ENCODE assay signal across 11 cellular contexts in the genomic region with DNA sequence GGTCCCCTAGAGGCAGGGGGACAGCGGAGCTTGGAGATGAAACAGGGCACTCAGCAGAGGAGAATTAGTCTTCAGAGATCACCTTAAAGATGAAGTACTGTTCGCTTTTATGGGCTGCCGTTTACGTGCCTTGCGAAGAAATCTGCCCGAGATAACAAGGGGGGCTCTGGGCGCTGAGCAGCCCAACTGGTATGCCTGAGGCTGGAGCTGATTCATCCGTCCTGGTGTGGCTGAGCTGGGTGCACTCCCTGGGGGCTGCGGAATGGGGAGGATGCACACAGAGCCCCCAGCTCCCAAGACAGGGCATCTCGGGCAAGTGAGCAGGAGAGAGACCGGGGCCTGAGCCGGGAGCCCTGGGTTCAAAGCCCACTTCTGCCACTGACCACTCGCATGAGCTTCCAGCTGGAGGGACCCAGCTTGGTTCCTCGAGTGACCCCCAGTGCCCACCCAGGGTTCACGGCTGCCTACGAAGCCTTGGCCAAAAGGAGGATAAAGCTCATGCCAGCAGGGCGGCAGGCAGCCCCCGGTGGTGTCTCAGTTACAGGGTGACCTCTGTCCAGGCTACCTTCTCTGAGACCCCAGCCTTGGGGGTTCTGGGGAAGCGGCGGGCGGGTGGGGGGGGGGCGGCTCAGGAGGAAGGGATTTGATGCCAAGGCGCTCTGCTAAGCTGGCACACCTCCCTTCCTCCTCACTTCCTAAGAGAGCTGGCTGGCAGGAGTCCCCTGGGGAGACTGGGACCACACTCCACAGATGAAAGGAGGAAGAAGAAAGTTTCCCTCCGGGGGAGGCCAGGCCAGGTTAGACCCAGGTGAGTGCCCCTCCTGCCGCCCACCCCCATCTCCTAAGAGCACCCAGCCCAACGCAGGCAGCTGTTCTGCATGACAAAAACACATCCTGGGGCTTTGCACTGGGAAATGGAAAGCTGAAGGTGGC. TPM values are rescaled to one million over a fixed set of nuclear protein-coding genes. Genes with fewer than 3 reads are reported as not detected.
DNase-seq lines count a peak whose midpoint lies in the region; ATAC-seq, FAIRE-seq and TF ChIP-seq lines count a peak whose summit lies in the region.
"Had no signal": no experiment of that assay in that cellular context is flagged by ENCODE, and none has a peak within 500 bp of the region (broad histone marks: within the 10 kb centered on the region; RNA-seq: fewer than 3 reads in every experiment).

No MANE protein-coding gene starts in this region.

- peak overlapping the region; percentile 16 for H3K27ac ChIP-seq in astrocyte (ENCODE audit: low read depth, low read length)
- peak overlapping the region; percentile 79 for H3K27ac ChIP-seq in left ventricle myocardium inferior (replicated peaks)
- peak overlapping the region in 2 of 4 donors; percentile 27 to 48 for H3K27ac ChIP-seq in upper lobe of left lung
- H3K27ac ChIP-seq: neutrophil had no signal

- CTCF ChIA-PET in activated CD8-positive, alpha-beta T cell treated with anti-CD3 and anti-CD28 coated beads for 36 hours (lab: Charles Lee), result interaction anchor here (1.4 kb wide), 1 partner anchor 64 kb away, joined by 4 read pairs; no protein-coding TSS in a partner anchor

- ATAC-seq in upper lobe of left lung (ENCODE audit: low FRiP score in 2 of 2), result no peak
- no peak for ATAC-seq in activated CD8-positive, alpha-beta T cell treated with anti-CD3 and anti-CD28 coated beads for 36 hours
- ATAC-seq: activated naive CD4-positive, alpha-beta T cell treated with anti-CD3 and anti-CD28 coated beads, Interleukin-2, amount 50 U/mL, for 72 hours had no signal

- POLR2A ChIA-PET in activated CD8-positive, alpha-beta T cell treated with anti-CD3 and anti-CD28 coated beads for 36 hours (lab: Charles Lee), result no interaction called here

- WGBS in upper lobe of left lung, 2 donors, result 12 to 33% methylated on average over 9 to 22 of the region's 26 CpGs

- no peak overlapping the region for H3K27ac Mint-ChIP-seq in astrocyte (ENCODE audit: unreplicated experiment)
- no peak overlapping the region for H3K27ac Mint-ChIP-seq in activated CD8-positive, alpha-beta T cell treated with anti-CD3 and anti-CD28 coated beads for 36 hours
- H3K27ac Mint-ChIP-seq: activated naive CD4-positive, alpha-beta T cell treated with anti-CD3 and anti-CD28 coated beads, Interleukin-2, amount 50 U/mL, for 72 hours; stimulated activated naive CD8-positive, alpha-beta T cell treated with anti-CD3 and anti-CD28 coated beads, Interleukin-15, Interleukin-2, amounts not matched to agents 100 ng/mL and 50 ng/mL, for 24 hours had no signal

- TF ChIP-seq CTCF in astrocyte (IDR thresholded peaks at IDR 0.05; ENCODE audit: insufficient read depth, low read depth, low read length) (no peak), left ventricle myocardium inferior (IDR thresholded peaks at IDR 0.05; ENCODE audit: borderline replicate concordance) (no peak), upper lobe of left lung (IDR thresholded peaks at IDR 0.05) (no peak)
- TF ChIP-seq CTCF in activated CD8-positive, alpha-beta T cell treated with anti-CD3 and anti-CD28 coated beads for 36 hours (IDR thresholded peaks at IDR 0.05), result no peak

- peaks cover 38% of the 10 kb centered on the region for H3K27me3 Mint-ChIP-seq in astrocyte (ENCODE audit: low read depth, unreplicated experiment)
- H3K27me3 Mint-ChIP-seq in activated CD8-positive, alpha-beta T cell treated with anti-CD3 and anti-CD28 coated beads for 36 hours, result peaks cover 31% of the 10 kb centered on the region

- TF ChIP-seq POLR2A in upper lobe of left lung (IDR thresholded peaks at IDR 0.05), result no peak
- TF ChIP-seq POLR2A in GM12892 (IDR thresholded peaks at IDR 0.05; ENCODE audit: low read depth, low read length), result no peak

- no peaks in the 10 kb centered on the region for H3K27me3 ChIP-seq in astrocyte (ENCODE audit: insufficient read depth, low read length)
- H3K27me3 ChIP-seq in left ventricle myocardium inferior (ENCODE audit: low read depth), result peaks cover 84% of the 10 kb centered on the region
- H3K27me3 ChIP-seq in upper lobe of left lung, result peaks cover 0 to 15% (median 8%) of the 10 kb centered on the region in 4 donors

- H4K20me1 ChIP-seq in astrocyte (ENCODE audit: insufficient read depth, low read length), result no peaks in the 10 kb centered on the region

- H3K4me2 ChIP-seq in astrocyte (ENCODE audit: low read length), result peak overlapping the region; percentile 75

- peak overlapping the region; percentile 43 for H3K9ac ChIP-seq in astrocyte (ENCODE audit: low read length)

- no peak for TF ChIP-seq EP300 in upper lobe of left lung (IDR thresholded peaks at IDR 0.05)

- no peaks in the 10 kb centered on the region for H3K36me3 Mint-ChIP-seq in astrocyte (ENCODE audit: low read depth, unreplicated experiment)
- no peaks in the 10 kb centered on the region for H3K36me3 Mint-ChIP-seq in activated CD8-positive, alpha-beta T cell treated with anti-CD3 and anti-CD28 coated beads for 36 hours (ENCODE audit: low read depth)
- H3K36me3 Mint-ChIP-seq: activated naive CD4-positive, alpha-beta T cell treated with anti-CD3 and anti-CD28 coated beads, Interleukin-2, amount 50 U/mL, for 72 hours had no signal

- intact Hi-C loops in left ventricle myocardium inferior (cut with micrococcal nuclease), result loop anchor here (10.0 kb wide), 1 partner anchor 59 kb away; no protein-coding TSS in a partner anchor
- intact Hi-C loops in activated CD8-positive, alpha-beta T cell treated with anti-CD3 and anti-CD28 coated beads for 36 hours (cut with micrococcal nuclease), result loop anchor here (5.0 to 10.0 kb wide), 2 partner anchors 66 to 229 kb away; no protein-coding TSS in a partner anchor

- H3K4me1 ChIP-seq in astrocyte (ENCODE audit: insufficient read depth, low read length) (peaks cover 54% of the 10 kb centered on the region), left ventricle myocardium inferior (peaks cover 44% of the 10 kb centered on the region), upper lobe of left lung (peaks cover 5 to 29% (median 15%) of the 10 kb centered on the region in 4 donors)

- H3K4me3 ChIP-seq in astrocyte (ENCODE audit: insufficient read depth, low read depth, low read length) (peak overlapping the region; percentile 29), left ventricle myocardium inferior (peak overlapping the region; percentile 41), upper lobe of left lung (no peak overlapping the region)

- peaks cover 7% of the 10 kb centered on the region for H3K4me1 Mint-ChIP-seq in astrocyte (ENCODE audit: low read depth, unreplicated experiment)
- H3K4me1 Mint-ChIP-seq in activated CD8-positive, alpha-beta T cell treated with anti-CD3 and anti-CD28 coated beads for 36 hours (ENCODE audit: low read depth), result no peaks in the 10 kb centered on the region

- H3K9me3 ChIP-seq in astrocyte (ENCODE audit: insufficient read depth, low read depth, low read length) (no peaks in the 10 kb centered on the region), left ventricle myocardium inferior (replicated peaks) (no peaks in the 10 kb centered on the region), upper lobe of left lung (no peaks in the 10 kb centered on the region)
- H3K9me3 ChIP-seq: neutrophil had no signal

- no peaks in the 10 kb centered on the region for H3K79me2 ChIP-seq in astrocyte (ENCODE audit: insufficient read depth, low read length)

- H3K9me3 Mint-ChIP-seq in astrocyte (ENCODE audit: unreplicated experiment), result no peaks in the 10 kb centered on the region
- no peaks in the 10 kb centered on the region for H3K9me3 Mint-ChIP-seq in activated CD8-positive, alpha-beta T cell treated with anti-CD3 and anti-CD28 coated beads for 36 hours
- H3K9me3 Mint-ChIP-seq: activated naive CD4-positive, alpha-beta T cell treated with anti-CD3 and anti-CD28 coated beads, Interleukin-2, amount 50 U/mL, for 72 hours; stimulated activated naive CD8-positive, alpha-beta T cell treated with anti-CD3 and anti-CD28 coated beads, Interleukin-15, Interleukin-2, amounts not matched to agents 100 ng/mL and 50 ng/mL, for 24 hours had no signal

- no peak overlapping the region for H3K4me3 Mint-ChIP-seq in astrocyte (ENCODE audit: unreplicated experiment)
- no peak overlapping the region for H3K4me3 Mint-ChIP-seq in activated CD8-positive, alpha-beta T cell treated with anti-CD3 and anti-CD28 coated beads for 36 hours
- H3K4me3 Mint-ChIP-seq: stimulated activated naive CD8-positive, alpha-beta T cell treated with anti-CD3 and anti-CD28 coated beads, Interleukin-15, Interleukin-2, amounts not matched to agents 100 ng/mL and 50 ng/mL, for 24 hours had no signal

- H3K36me3 ChIP-seq in astrocyte (ENCODE audit: insufficient read depth, low read length), result no peaks in the 10 kb centered on the region
- no peaks in the 10 kb centered on the region for H3K36me3 ChIP-seq in left ventricle myocardium inferior
- no peaks in the 10 kb centered on the region for H3K36me3 ChIP-seq in upper lobe of left lung
- H3K36me3 ChIP-seq: neutrophil had no signal

- H2AFZ ChIP-seq in astrocyte (ENCODE audit: low read depth, low read length), result peak overlapping the region; percentile 32

- FAIRE-seq in astrocyte (lab: Jason Lieb, UNC), result no peak
- FAIRE-seq in GM12892 (lab: Jason Lieb, UNC), result no peak

- DNase-seq in A172 (ENCODE audit: low spot score) (peak; percentile 49), HK-2 (ENCODE audit: unreplicated experiment) (peak; percentile 45), astrocyte (ENCODE audit: low read depth) (peak; percentile 71), left ventricle myocardium inferior (no peak), upper lobe of left lung (no peak), GM12892 (ENCODE audit: insufficient read length) (no peak)
- no peak for DNase-seq in activated CD8-positive, alpha-beta T cell treated with anti-CD3 and anti-CD28 coated beads for 36 hours
- DNase-seq in stimulated activated CD4-positive, alpha-beta T cell treated with anti-CD3 and anti-CD28 coated beads, Interleukin-4, amount 100 ng/mL, for 1 hour, result no peak

RNA-seq across cellular contexts. Expression of gene FIBCD1, which starts 5.7 kb away (rescaled TPM):
- total RNA-seq in A172 (2014; rRNA removed; shearing (Covaris generic)), result 1.6 and 2.6 TPM in 2 replicates
- total RNA-seq in astrocyte (0.66 and 1.6 TPM in 2 replicates), left ventricle myocardium inferior (0.58 TPM), upper lobe of left lung (10 to 100 TPM in 2 of 6 donors, 1 to 10 TPM in 3, under 1 TPM in 1; 0.30 to 15.8 (median 4.1) TPM)
- not detected for polyA plus RNA-seq in GM12892 (2012; ENCODE audit: missing spikeins)
- not detected for total RNA-seq in activated CD8-positive, alpha-beta T cell treated with anti-CD3 and anti-CD28 coated beads for 36 hours
- total RNA-seq: activated naive CD4-positive, alpha-beta T cell treated with anti-CD3 and anti-CD28 coated beads, Interleukin-2, amount 50 U/mL, for 72 hours had no signal

RNA-seq across cellular contexts. Expression of gene QRFP, which starts 36.8 kb away (rescaled TPM):
- total RNA-seq in A172 (2014; rRNA removed; shearing (Covaris generic)), result not detected in 2 replicates
- total RNA-seq in astrocyte (not detected in 2 replicates), left ventricle myocardium inferior (not detected), upper lobe of left lung (not detected)
- polyA plus RNA-seq in GM12892 (2012; ENCODE audit: missing spikeins), result 0.21 TPM
- not detected for total RNA-seq in activated CD8-positive, alpha-beta T cell treated with anti-CD3 and anti-CD28 coated beads for 36 hours
- total RNA-seq: activated naive CD4-positive, alpha-beta T cell treated with anti-CD3 and anti-CD28 coated beads, Interleukin-2, amount 50 U/mL, for 72 hours had no signal

Comparison
In these comparisons a context has a peak if more than half of its experiments do, and no peak if none do; other contexts are left out.
1. DNase-seq: peak in A172 (single experiment), HK-2 (single experiment) and astrocyte (single experiment); none in left ventricle myocardium inferior (single experiment), upper lobe of left lung (0 of 2), GM12892 (single experiment), activated CD8-positive, alpha-beta T cell treated with anti-CD3 and anti-CD28 coated beads for 36 hours (single experiment) and stimulated activated CD4-positive, alpha-beta T cell treated with anti-CD3 and anti-CD28 coated beads, Interleukin-4, amount 100 ng/mL, for 1 hour (single experiment).
2. H3K4me3 ChIP-seq: peak in astrocyte (single experiment) and left ventricle myocardium inferior (single experiment); none in upper lobe of left lung (0 of 4).